22 cellular contexts compared by ENCODE assay signal in genomic region chr5:117665121-117665520, GRCh38.
"Had no signal": no experiment of that assay in that cellular context is flagged by ENCODE, and none has a peak within 500 bp of the region (broad histone marks: within the 10 kb centered on the region; RNA-seq: fewer than 3 reads in every experiment).

No MANE protein-coding gene starts in this region.

- H3K9me3 ChIP-seq: body of pancreas had no signal

- DNase-seq: activated B cell treated with CpG ODN at 0.5 μM for 24 hours; activated CD4-positive, alpha-beta memory T cell treated with anti-CD3 and anti-CD28 coated beads for 36 hours; activated CD4-positive, alpha-beta T cell treated with anti-CD3 and anti-CD28 coated beads for 1 hour; activated CD4-positive, alpha-beta T cell treated with anti-CD3 and anti-CD28 coated beads, Interleukin-2, amount 10 ng/mL, durations not matched to agents 7 days and 5 days; activated gamma-delta T cell; activated naive CD4-positive, alpha-beta T cell treated with anti-CD3 and anti-CD28 coated beads for 36 hours; activated naive CD8-positive, alpha-beta T cell treated with anti-CD3 and anti-CD28 coated beads for 36 hours; activated T-cell treated with anti-CD3 and anti-CD28 coated beads for 4 hours; activated T-cell treated with anti-CD3 and anti-CD28 coated beads, Interleukin-2, amount 50 U/mL, for 48 hours; body of pancreas; MM.1S; NCI-H1105; NCI-H1436; NCI-H1694 treated with DMSO at 0.1 percent for 48 hours; NCI-H2081 treated with DMSO at 0.1 percent for 48 hours; NCI-H446; NCI-H524; PC-3; SHP77; T-helper 17 cell; T-helper 9 cell had no signal

- H3K27me3 ChIP-seq: body of pancreas had no signal

- H3K4me1 ChIP-seq: body of pancreas had no signal

- H3K4me3 ChIP-seq: body of pancreas had no signal

- ATAC-seq: activated T-helper 17 cell treated with anti-CD3 and anti-CD28 coated beads, Interleukin-2, amount 50 U/mL, for 72 hours; body of pancreas; PC-3; T-helper 17 cell had no signal

- H3K27ac ChIP-seq: body of pancreas had no signal
